8 cellular contexts compared by ENCODE assay signal in genomic region chr7:140003913-140004382, GRCh38. TPM values are rescaled to one million over a fixed set of nuclear protein-coding genes. Genes with fewer than 3 reads are reported as not detected.
DNase-seq lines count a peak whose midpoint lies in the region; ATAC-seq, FAIRE-seq and TF ChIP-seq lines count a peak whose summit lies in the region.

No MANE protein-coding gene starts in this region.

- DNase-seq in stimulated activated CD4-positive, alpha-beta T cell treated with anti-CD3 and anti-CD28 coated beads, Interleukin-12 subunit alpha, Interleukin-12 subunit beta, amount 100 ng/mL, for 48 hours (ENCODE audit: low read depth in 2 of 3, low spot score in 1 of 3), result peak; percentile 8 to 49 (median 11)
- no peak for DNase-seq in stimulated activated CD4-positive, alpha-beta T cell treated with anti-CD3 and anti-CD28 coated beads, Interleukin-4, amount 100 ng/mL, for 4 hours
- DNase-seq in activated CD4-positive, alpha-beta memory T cell treated with anti-CD3 and anti-CD28 coated beads for 36 hours, result peak; percentile 43
- DNase-seq in glomerular endothelial cell (ENCODE audit: extremely low read depth, low read depth, low spot score) (peak; percentile 55), small intestine (peak; percentile 65)

- no peaks in the 10 kb centered on the region for H3K27me3 Mint-ChIP-seq in activated CD4-positive, alpha-beta memory T cell treated with anti-CD3 and anti-CD28 coated beads for 36 hours

- no peak overlapping the region for H3K4me2 ChIP-seq in Loucy (ENCODE audit: low read depth, low read length, poor library complexity, severe bottlenecking)

- POLR2A ChIA-PET in activated CD4-positive, alpha-beta memory T cell treated with anti-CD3 and anti-CD28 coated beads for 36 hours (lab: Charles Lee), result no interaction called here

- H3K36me3 ChIP-seq in Loucy (ENCODE audit: insufficient read depth, low read length) (no peaks in the 10 kb centered on the region), small intestine (ENCODE audit: control insufficient read depth in 2 of 2, insufficient read depth in 2 of 2, low read length in 2 of 2) (no peaks in the 10 kb centered on the region)

- no peak for FAIRE-seq in small intestine (lab: Jason Lieb, UNC)

- no peaks in the 10 kb centered on the region for H4K20me1 ChIP-seq in Loucy (ENCODE audit: insufficient read depth, low read length, poor library complexity, severe bottlenecking)

- H3K79me2 ChIP-seq in Loucy (ENCODE audit: insufficient read depth, low read length), result no peaks in the 10 kb centered on the region

- ATAC-seq in HG02763 (IDR thresholded peaks at IDR 0.05; ENCODE audit: unreplicated experiment) (no peak), HG02981 (IDR thresholded peaks at IDR 0.05; ENCODE audit: unreplicated experiment) (no peak)

- H3K4me1 Mint-ChIP-seq in activated CD4-positive, alpha-beta memory T cell treated with anti-CD3 and anti-CD28 coated beads for 36 hours (ENCODE audit: low read depth), result no peaks in the 10 kb centered on the region

- H3K4me3 ChIP-seq in Loucy (ENCODE audit: low read length, poor library complexity, severe bottlenecking), result no peak overlapping the region
- H3K4me3 ChIP-seq in small intestine (ENCODE audit: low read depth in 1 of 2, low read length in 2 of 2), result no peak overlapping the region

- peak; percentile 76 for TF ChIP-seq CTCF in Loucy (conservative IDR thresholded peaks at IDR 0.05; ENCODE audit: low read length)

- intact Hi-C loops in activated CD4-positive, alpha-beta memory T cell treated with anti-CD3 and anti-CD28 coated beads for 36 hours (cut with micrococcal nuclease), result loop anchor here (1.0 to 5.0 kb wide), 7 partner anchors 177 to 504 kb away; partner anchors contain the start of gene TBXAS1

- H3K9me2 ChIP-seq in Loucy (replicated peaks; ENCODE audit: low read depth, low read length), result no peaks in the 10 kb centered on the region

- H3K9me3 ChIP-seq in Loucy (ENCODE audit: insufficient read depth, low read depth, low read length) (no peaks in the 10 kb centered on the region), small intestine (ENCODE audit: control insufficient read depth, low read depth) (no peaks in the 10 kb centered on the region)

- no peaks in the 10 kb centered on the region for H3K36me3 Mint-ChIP-seq in activated CD4-positive, alpha-beta memory T cell treated with anti-CD3 and anti-CD28 coated beads for 36 hours

- H3K27me3 ChIP-seq in Loucy (ENCODE audit: insufficient read depth, low read length, poor library complexity, severe bottlenecking) (no peaks in the 10 kb centered on the region), small intestine (ENCODE audit: control insufficient read depth in 2 of 2, insufficient read depth in 2 of 2, low read length in 2 of 2) (no peaks in the 10 kb centered on the region)

- no peak overlapping the region for H3K27ac ChIP-seq in small intestine (ENCODE audit: low read depth in 1 of 2, low read length in 1 of 2)

- CTCF ChIA-PET in activated CD4-positive, alpha-beta memory T cell treated with anti-CD3 and anti-CD28 coated beads for 36 hours (lab: Charles Lee), result interaction anchor here (0.7 to 12.3 kb wide), 9 partner anchors 9 to 486 kb away, joined by 3 to 200 read pairs (median 6); no protein-coding TSS in a partner anchor

- no peak overlapping the region for H3K27ac Mint-ChIP-seq in activated CD4-positive, alpha-beta memory T cell treated with anti-CD3 and anti-CD28 coated beads for 36 hours

- H3F3A ChIP-seq in Loucy (ENCODE audit: low read depth), result no peaks in the 10 kb centered on the region

- no peaks in the 10 kb centered on the region for H3K9me3 Mint-ChIP-seq in activated CD4-positive, alpha-beta memory T cell treated with anti-CD3 and anti-CD28 coated beads for 36 hours

- H3K4me3 Mint-ChIP-seq in activated CD4-positive, alpha-beta memory T cell treated with anti-CD3 and anti-CD28 coated beads for 36 hours, result no peak overlapping the region

- H3K4me1 ChIP-seq in Loucy (ENCODE audit: insufficient read depth, low read length, poor library complexity, severe bottlenecking), result no peaks in the 10 kb centered on the region
- H3K4me1 ChIP-seq in small intestine (ENCODE audit: control insufficient read depth in 2 of 2, insufficient read depth in 1 of 2, low read depth in 1 of 2, low read length in 1 of 2), result no peaks in the 10 kb centered on the region

- 53 to 63% (median 63%) methylated on average over 9 of the region's 9 CpGs for WGBS in small intestine, 3 donors

- H3K9ac ChIP-seq in Loucy (ENCODE audit: low read depth, low read length, poor library complexity, severe bottlenecking), result no peak overlapping the region

- no peak overlapping the region; the same call in 1 of the 2 replicates for H2AFZ ChIP-seq in Loucy (ENCODE audit: low read length)

RNA-seq across cellular contexts. Expression of gene PARP12, which starts 58.8 kb away (rescaled TPM):
- 10 to 100 TPM; 26.7 to 30.6 TPM for total RNA-seq in activated CD4-positive, alpha-beta memory T cell treated with anti-CD3 and anti-CD28 coated beads for 36 hours
- total RNA-seq in glomerular endothelial cell, result 53.9 and 98.5 TPM in 2 replicates
- polyA plus RNA-seq in small intestine, result 100 to 1,000 TPM in 1 of 3 donors, 10 to 100 TPM in 2; 30.9 to 150 (median 98.6) TPM

Comparison
In these comparisons a context has a peak if more than half of its experiments do, and no peak if none do; other contexts are left out.
1. DNase-seq: peak in stimulated activated CD4-positive, alpha-beta T cell treated with anti-CD3 and anti-CD28 coated beads, Interleukin-12 subunit alpha, Interleukin-12 subunit beta, amount 100 ng/mL, for 48 hours (3 of 3), activated CD4-positive, alpha-beta memory T cell treated with anti-CD3 and anti-CD28 coated beads for 36 hours (single experiment), glomerular endothelial cell (single experiment) and small intestine (single experiment); none in stimulated activated CD4-positive, alpha-beta T cell treated with anti-CD3 and anti-CD28 coated beads, Interleukin-4, amount 100 ng/mL, for 4 hours (0 of 2).